21 cellular contexts compared by ENCODE assay signal in genomic region chr12:83958997-83959396, GRCh38.
DNase-seq lines count a peak whose midpoint lies in the region; TF ChIP-seq lines count a peak whose summit lies in the region.
"Had no signal": no experiment of that assay in that cellular context is flagged by ENCODE, and none has a peak within 500 bp of the region (broad histone marks: within the 10 kb centered on the region; RNA-seq: fewer than 3 reads in every experiment).

No MANE protein-coding gene starts in this region.

- in situ Hi-C loops in GM23248 (cut with MboI), result no loop called here

- 53 to 57% methylated on average over 2 of the region's 2 CpGs for whole genome bisulfite sequencing in GM23248 (ENCODE audit: low coverage in 1 of 2, low lambda C conversion rate in 2 of 2, missing lambda C conversion rate in 2 of 2), 2 experiments

- H3K9me2 ChIP-seq in GM23248 (ENCODE audit: insufficient read depth), result no peaks in the 10 kb centered on the region; the same call in 1 of the 2 replicates

- CTCF ChIA-PET in HEK293T (lab: Yijun Ruan, JAX), result no interaction called here

- no peaks in the 10 kb centered on the region; the same call in 1 of the 2 replicates for H3F3A ChIP-seq in GM23248 (ENCODE audit: insufficient read depth)

- H4K20me1 ChIP-seq in GM23248 (ENCODE audit: insufficient read depth), result no peaks in the 10 kb centered on the region

- H2AFZ ChIP-seq in GM23248, result peak overlapping the region; percentile 25; the same call in 1 of the 2 replicates
- H2AFZ ChIP-seq: GM23338 had no signal

- H3K4me1 ChIP-seq in GM23248 (ENCODE audit: insufficient read depth), result no peaks in the 10 kb centered on the region
- H3K4me1 ChIP-seq: body of pancreas, heart left ventricle had no signal

- no peak overlapping the region for H3K9ac ChIP-seq in GM23248

- no peak overlapping the region for H3K27ac ChIP-seq in GM23248
- H3K27ac ChIP-seq: body of pancreas, heart left ventricle, thoracic aorta had no signal

- POLR2A ChIA-PET in HEK293T (lab: Yijun Ruan, JAX), result no interaction called here

- H3K4me3 ChIP-seq in GM12865 (ENCODE audit: low read depth, low read length), result no peak overlapping the region
- H3K4me3 ChIP-seq in GM23248, result no peak overlapping the region
- H3K4me3 ChIP-seq: body of pancreas, GM23338, heart left ventricle, thoracic aorta had no signal

- no peaks in the 10 kb centered on the region for H3K79me2 ChIP-seq in GM23248 (ENCODE audit: insufficient read depth)

- TF ChIP-seq CTCF in GM12865 (IDR thresholded peaks at IDR 0.05; ENCODE audit: insufficient read depth, low read depth, low read length, missing control alignments), result no peak

- no peaks in the 10 kb centered on the region for H3K9me3 ChIP-seq in GM23248 (ENCODE audit: low read depth)
- H3K9me3 ChIP-seq: body of pancreas, heart left ventricle, thoracic aorta had no signal

- H3K27me3 ChIP-seq in GM23248 (replicated peaks; ENCODE audit: insufficient read depth), result no peaks in the 10 kb centered on the region
- H3K27me3 ChIP-seq: body of pancreas, heart left ventricle had no signal

- DNase-seq in GM12865 (ENCODE audit: low read depth), result peak; percentile 16
- DNase-seq in GM23248, result peak; percentile 2
- peak; percentile 19 for DNase-seq in HS-5 (ENCODE audit: low read depth)
- DNase-seq in fibroblast of peridontal ligament (ENCODE audit: extremely low read depth), result peak; percentile 27
- DNase-seq in NCI-H82 (lab: John Stamatoyannopoulos, UW), result no peak
- DNase-seq in activated naive CD4-positive, alpha-beta T cell treated with Interleukin-2 at 50 U/mL for 16 hours, result no peak
- no peak for DNase-seq in stimulated activated naive CD4-positive, alpha-beta T cell treated with Interleukin-2 at 50 U/mL for 16 hours (lab: John Stamatoyannopoulos, UW)
- no peak for DNase-seq in HEK293T (ENCODE audit: extremely low spot score)
- DNase-seq: activated CD4-positive, alpha-beta T cell treated with anti-CD3 and anti-CD28 coated beads for 4 hours; activated naive CD8-positive, alpha-beta T cell treated with anti-CD3 and anti-CD28 coated beads for 36 hours; body of pancreas; CD4-positive, alpha-beta T cell; heart left ventricle; NCI-H1417; NCI-H2107; NCI-H526 treated with DMSO at 0.1 percent for 48 hours; nephron progenitor cell; SHP77; T-cell had no signal

- H3K4me2 ChIP-seq in GM23248 (ENCODE audit: unreplicated experiment), result no peak overlapping the region
- H3K4me2 ChIP-seq: GM23338 had no signal

- no peaks in the 10 kb centered on the region for H3K36me3 ChIP-seq in GM23248 (ENCODE audit: low read depth)
- H3K36me3 ChIP-seq: heart left ventricle, thoracic aorta had no signal

TF ChIP-seq in HEK293T, 16 proteins besides CTCF, POLR2A, EP300 and RAD21:
- TF ChIP-seq ARNT (IDR thresholded peaks at IDR 0.05) (no peak), CTBP1 (IDR thresholded peaks at IDR 0.05; ENCODE audit: borderline replicate concordance) (no peak), ZNF384 (IDR thresholded peaks at IDR 0.05) (no peak), FOXM1 (IDR thresholded peaks at IDR 0.05; ENCODE audit: borderline replicate concordance) (no peak), FOXK2 (IDR thresholded peaks at IDR 0.05) (no peak), HDGF (IDR thresholded peaks at IDR 0.05; ENCODE audit: borderline replicate concordance) (no peak), FOXA1 (IDR thresholded peaks at IDR 0.05) (no peak), LEF1 (IDR thresholded peaks at IDR 0.05; ENCODE audit: borderline replicate concordance) (no peak), SP1 (IDR thresholded peaks at IDR 0.05) (no peak), SUZ12 (IDR thresholded peaks at IDR 0.05) (no peak), ELF4 (IDR thresholded peaks at IDR 0.05) (no peak), NFRKB (IDR thresholded peaks at IDR 0.05) (no peak), L3MBTL2 (conservative IDR thresholded peaks at IDR 0.05) (no peak), TARDBP (IDR thresholded peaks at IDR 0.05) (no peak), BHLHE40 (IDR thresholded peaks at IDR 0.05; ENCODE audit: borderline replicate concordance) (no peak)
- TF ChIP-seq, protein P1, sequence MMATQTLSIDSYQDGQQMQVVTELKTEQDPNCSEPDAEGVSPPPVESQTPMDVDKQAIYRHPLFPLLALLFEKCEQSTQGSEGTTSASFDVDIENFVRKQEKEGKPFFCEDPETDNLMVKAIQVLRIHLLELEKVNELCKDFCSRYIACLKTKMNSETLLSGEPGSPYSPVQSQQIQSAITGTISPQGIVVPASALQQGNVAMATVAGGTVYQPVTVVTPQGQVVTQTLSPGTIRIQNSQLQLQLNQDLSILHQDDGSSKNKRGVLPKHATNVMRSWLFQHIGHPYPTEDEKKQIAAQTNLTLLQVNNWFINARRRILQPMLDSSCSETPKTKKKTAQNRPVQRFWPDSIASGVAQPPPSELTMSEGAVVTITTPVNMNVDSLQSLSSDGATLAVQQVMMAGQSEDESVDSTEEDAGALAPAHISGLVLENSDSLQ (IDR thresholded peaks at IDR 0.05), result no peak
TF ChIP-seq in HEK293T: peak in this region for 0.

Comparison
In these comparisons a context has a peak if more than half of its experiments do, and no peak if none do; other contexts are left out.
1. DNase-seq: peak in GM12865 (single experiment), GM23248 (single experiment), HS-5 (single experiment) and fibroblast of peridontal ligament (single experiment); none in NCI-H82 (single experiment), activated naive CD4-positive, alpha-beta T cell treated with Interleukin-2 at 50 U/mL for 16 hours (single experiment), stimulated activated naive CD4-positive, alpha-beta T cell treated with Interleukin-2 at 50 U/mL for 16 hours (single experiment) and HEK293T (single experiment).